Comparison of ENCODE assay signal across 8 cellular contexts in the genomic region with DNA sequence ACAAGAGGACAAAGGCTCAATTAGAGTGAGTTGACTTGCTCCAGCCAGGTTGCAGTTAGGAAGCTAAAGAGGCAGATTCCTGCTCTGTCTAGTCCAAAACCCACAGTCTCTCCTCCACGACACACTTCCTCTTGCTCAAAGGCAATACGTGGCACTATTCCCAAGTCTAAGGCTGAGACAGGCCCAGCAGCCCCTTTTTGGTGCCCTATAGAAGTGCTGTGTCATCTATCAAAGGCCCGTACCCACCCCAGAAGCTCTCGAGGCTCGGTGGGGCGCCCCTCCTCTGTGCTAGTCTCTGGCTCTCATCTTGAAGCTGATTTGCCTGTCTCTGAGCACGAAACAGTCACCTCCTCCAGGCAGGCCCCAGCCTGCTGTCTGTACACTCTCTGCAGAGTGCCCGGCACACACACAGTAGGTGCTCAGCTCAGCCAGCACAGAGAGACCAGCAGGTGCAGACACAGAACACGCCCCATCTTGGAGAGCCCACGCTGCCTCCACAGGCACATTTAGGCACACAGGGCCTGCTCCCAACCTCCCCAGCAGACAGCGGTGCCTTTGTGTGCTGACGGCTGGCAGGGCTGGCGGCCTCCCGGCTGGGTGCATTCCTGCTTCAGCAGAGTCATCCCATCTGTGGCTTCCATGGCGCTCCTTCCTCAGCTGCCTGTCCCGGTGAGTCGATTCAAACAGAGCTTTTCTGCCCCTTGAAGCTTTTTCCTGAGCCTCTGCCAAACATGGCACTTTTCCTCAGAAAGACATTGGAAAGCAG. TPM values are rescaled to one million over a fixed set of nuclear protein-coding genes. Genes with fewer than 3 reads are reported as not detected.
DNase-seq lines count a peak whose midpoint lies in the region; ATAC-seq and TF ChIP-seq lines count a peak whose summit lies in the region.

No MANE protein-coding gene starts in this region.

- peaks cover 3% of the 10 kb centered on the region for H3K36me3 Mint-ChIP-seq in IgD-negative memory B cell
- H3K36me3 Mint-ChIP-seq in activated T-cell treated with anti-CD3 and anti-CD28 coated beads, Interleukin-2, amount 50 U/mL, for 24 hours (ENCODE audit: low read depth): peaks cover 99% of the 10 kb centered on the region

- H3K79me2 ChIP-seq in osteoblast (ENCODE audit: insufficient read depth, low read length): peaks cover 95% of the 10 kb centered on the region

- H3K27ac ChIP-seq in osteoblast (ENCODE audit: low read depth, low read length): peak overlapping the region; percentile 99

- H3K36me3 ChIP-seq in osteoblast (ENCODE audit: insufficient read depth, low read length): peaks cover 92% of the 10 kb centered on the region

- H3K27ac Mint-ChIP-seq in IgD-negative memory B cell: peak overlapping the region; percentile 82 to 98 (median 90)
- H3K27ac Mint-ChIP-seq in activated T-cell treated with anti-CD3 and anti-CD28 coated beads, Interleukin-2, amount 50 U/mL, for 24 hours: peak overlapping the region; percentile 100

- H3K9me3 Mint-ChIP-seq in IgD-negative memory B cell: no peaks in the 10 kb centered on the region
- no peaks in the 10 kb centered on the region for H3K9me3 Mint-ChIP-seq in activated T-cell treated with anti-CD3 and anti-CD28 coated beads, Interleukin-2, amount 50 U/mL, for 24 hours

- H3K9me3 ChIP-seq in osteoblast (ENCODE audit: low read depth, low read length): no peaks in the 10 kb centered on the region

- ATAC-seq in left lobe of liver (no peak), GM21515 (IDR thresholded peaks at IDR 0.05; ENCODE audit: unreplicated experiment) (no peak)

- peaks cover 64 to 86% (median 75%) of the 10 kb centered on the region in 3 donors for H3K4me1 Mint-ChIP-seq in IgD-negative memory B cell
- H3K4me1 Mint-ChIP-seq in activated T-cell treated with anti-CD3 and anti-CD28 coated beads, Interleukin-2, amount 50 U/mL, for 24 hours (ENCODE audit: low read depth): peaks cover 98% of the 10 kb centered on the region

- peaks cover 48% of the 10 kb centered on the region for H4K20me1 ChIP-seq in osteoblast (ENCODE audit: insufficient read depth, low read length)

- no peaks in the 10 kb centered on the region for H3K27me3 Mint-ChIP-seq in IgD-negative memory B cell
- H3K27me3 Mint-ChIP-seq in activated T-cell treated with anti-CD3 and anti-CD28 coated beads, Interleukin-2, amount 50 U/mL, for 24 hours: no peaks in the 10 kb centered on the region

- no peak for TF ChIP-seq CTCF in fibroblast of mammary gland (conservative IDR thresholded peaks at IDR 0.05; ENCODE audit: control insufficient read depth, insufficient read depth, low read depth, low read length)
- no peak for TF ChIP-seq CTCF in osteoblast (IDR thresholded peaks at IDR 0.05; ENCODE audit: extremely low read depth, low read depth, low read length)

- H3K4me3 Mint-ChIP-seq in IgD-negative memory B cell: peak overlapping the region in 3 of 4 donors; percentile 85 to 93 (median 88)
- H3K4me3 Mint-ChIP-seq in activated T-cell treated with anti-CD3 and anti-CD28 coated beads, Interleukin-2, amount 50 U/mL, for 24 hours: peak overlapping the region; percentile 83

- no peaks in the 10 kb centered on the region for H3K27me3 ChIP-seq in osteoblast (ENCODE audit: insufficient read depth, low read length)

- peak; percentile 86 for DNase-seq in AG08395 (ENCODE audit: low spot score)
- no peak for DNase-seq in activated T-cell treated with anti-CD3 and anti-CD28 coated beads, Interleukin-2, amount 50 U/mL, for 24 hours
- DNase-seq in fibroblast of mammary gland (ENCODE audit: low read depth): peak; percentile 68
- DNase-seq in osteoblast (ENCODE audit: insufficient read length, low spot score, missing footprints): peak; percentile 90
- no peak for DNase-seq in left lobe of liver (ENCODE audit: low spot score)
- no peak for DNase-seq in A172 (ENCODE audit: low spot score)

- H3K4me2 ChIP-seq in osteoblast (ENCODE audit: insufficient read depth, low read length): peak overlapping the region; percentile 30

- H2AFZ ChIP-seq in osteoblast (ENCODE audit: low read length): no peak overlapping the region

- H3K4me3 ChIP-seq in fibroblast of mammary gland (ENCODE audit: control insufficient read depth, low read depth, low read length) (no peak overlapping the region), osteoblast (ENCODE audit: insufficient read depth, low read length) (no peak overlapping the region)

- peaks cover 99% of the 10 kb centered on the region for H3K4me1 ChIP-seq in osteoblast (ENCODE audit: insufficient read depth, low read length)

RNA-seq across cellular contexts. Expression of a gene that starts 52.7 kb away (rescaled TPM):
- polyA plus RNA-seq in IgD-negative memory B cell: 231 TPM
- total RNA-seq in osteoblast (796 and 964 TPM in 2 replicates), left lobe of liver (204 TPM)
- total RNA-seq in A172 (2014; rRNA removed; shearing (Covaris generic)): 180 and 245 TPM in 2 replicates

Comparison
In these comparisons a context has a peak if more than half of its experiments do, and no peak if none do; other contexts are left out.
1. DNase-seq: peak in AG08395 (single experiment), fibroblast of mammary gland (single experiment) and osteoblast (single experiment); none in activated T-cell treated with anti-CD3 and anti-CD28 coated beads, Interleukin-2, amount 50 U/mL, for 24 hours (single experiment), left lobe of liver (single experiment) and A172 (single experiment).